ENCODE assay signal across 15 cellular contexts in the genomic region with DNA sequence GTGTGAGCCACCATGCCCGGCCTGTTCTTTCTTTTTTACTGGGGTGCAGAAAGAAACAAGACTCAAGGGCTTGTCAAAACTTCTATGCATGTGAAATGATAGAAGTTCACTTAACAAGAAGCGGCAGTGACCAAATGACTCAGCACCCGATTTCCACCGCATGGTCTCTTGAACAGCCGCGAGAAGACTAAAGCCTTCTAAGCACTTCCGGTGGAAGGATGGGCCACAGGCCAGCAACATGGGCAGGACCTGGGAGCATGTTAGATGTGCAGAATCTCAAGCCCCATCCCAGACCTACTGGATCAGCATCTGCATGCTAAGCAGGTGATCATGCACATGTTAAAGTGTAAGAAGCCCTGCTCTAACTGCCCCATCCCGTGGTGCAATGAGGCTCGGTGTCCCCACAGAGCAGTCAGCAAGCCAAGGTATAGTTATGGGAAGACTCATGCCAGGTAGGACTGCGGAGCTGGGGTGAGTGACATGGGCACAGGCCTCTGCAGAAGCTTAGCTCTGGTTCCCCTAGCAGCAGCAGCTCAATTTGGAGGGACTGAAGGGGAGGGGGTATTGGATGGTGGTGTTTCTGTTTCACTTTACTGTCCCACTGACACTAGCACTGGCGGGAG.
DNase-seq lines count a peak whose midpoint lies in the region; ATAC-seq and TF ChIP-seq lines count a peak whose summit lies in the region.
"Had no signal": no experiment of that assay in that cellular context is flagged by ENCODE, and none has a peak within 500 bp of the region (broad histone marks: within the 10 kb centered on the region; RNA-seq: fewer than 3 reads in every experiment).

No MANE protein-coding gene starts in this region.

- ATAC-seq in activated CD4-positive, CD25-positive, alpha-beta regulatory T cell treated with anti-CD3 and anti-CD28 coated beads, Interleukin-2, amount 50 U/mL, for 24 hours, result peak; percentile 36 to 58
- ATAC-seq in GM19395 (IDR thresholded peaks at IDR 0.05; ENCODE audit: unreplicated experiment), result peak; percentile 57
- ATAC-seq in natural killer cell, result peak in 2 of 3 donors; percentile 45 to 46
- ATAC-seq in upper lobe of right lung, result no peak
- ATAC-seq: A549, SK-N-SH treated with all-trans-retinoic acid at 6 μM for 48 hours had no signal

- H3K36me3 ChIP-seq in upper lobe of right lung, result no peaks in the 10 kb centered on the region

- H3K27me3 ChIP-seq in upper lobe of right lung, result peaks cover 4% of the 10 kb centered on the region

- intact Hi-C loops in natural killer cell (cut with micrococcal nuclease), result no loop called here
- intact Hi-C loops in upper lobe of right lung (cut with DNase I), result no loop called here

- H3K4me1 Mint-ChIP-seq in natural killer cell, result peaks cover 0 to 11% of the 10 kb centered on the region in 2 donors
- H3K4me1 Mint-ChIP-seq: central memory CD8-positive, alpha-beta T cell had no signal

- DNase-seq in activated CD4-positive, CD25-positive, alpha-beta regulatory T cell (lab: John Stamatoyannopoulos, UW), result no peak
- peak; percentile 28 for DNase-seq in NOMO-1 treated with dmso at 0.1 percent for 144 hours (lab: John Stamatoyannopoulos, UW; ENCODE audit: unreplicated experiment)
- no peak for DNase-seq in natural killer cell
- no peak for DNase-seq in HuH-7 (ENCODE audit: low spot score)
- DNase-seq in DMS153 (lab: John Stamatoyannopoulos, UW), result no peak
- DNase-seq in upper lobe of right lung, result no peak
- DNase-seq: DMS53, kidney, NCI-H526, small intestine had no signal

- H3K9me3 Mint-ChIP-seq in natural killer cell, result no peaks in the 10 kb centered on the region
- H3K9me3 Mint-ChIP-seq: central memory CD8-positive, alpha-beta T cell had no signal

- H3K4me3 ChIP-seq in upper lobe of right lung, result no peak overlapping the region
- H3K4me3 ChIP-seq: A549 had no signal

- peaks cover 5 to 12% of the 10 kb centered on the region in 2 donors for H3K27me3 Mint-ChIP-seq in natural killer cell (ENCODE audit: low read depth in 2 of 2)

- TF ChIP-seq CTCF in natural killer cell (IDR thresholded peaks at IDR 0.05) (no peak), upper lobe of right lung (IDR thresholded peaks at IDR 0.05) (no peak)

- no peak overlapping the region for H3K4me3 Mint-ChIP-seq in natural killer cell
- H3K4me3 Mint-ChIP-seq: central memory CD8-positive, alpha-beta T cell had no signal

- H3K27ac ChIP-seq in upper lobe of right lung, result no peak overlapping the region
- H3K27ac ChIP-seq: A549 had no signal

- no peak overlapping the region for H3K27ac Mint-ChIP-seq in natural killer cell

- no peaks in the 10 kb centered on the region for H3K9me3 ChIP-seq in upper lobe of right lung
- H3K9me3 ChIP-seq: A549 had no signal

- no peaks in the 10 kb centered on the region for H3K36me3 Mint-ChIP-seq in natural killer cell

- no peaks in the 10 kb centered on the region for H3K4me1 ChIP-seq in upper lobe of right lung
